19 cellular contexts compared by ENCODE assay signal in genomic region chr2:178858896-178859628, GRCh38. TPM values are rescaled to one million over a fixed set of nuclear protein-coding genes. Genes with fewer than 3 reads are reported as not detected.
DNase-seq lines count a peak whose midpoint lies in the region; ATAC-seq and TF ChIP-seq lines count a peak whose summit lies in the region.
"Had no signal": no experiment of that assay in that cellular context is flagged by ENCODE, and none has a peak within 500 bp of the region (broad histone marks: within the 10 kb centered on the region; RNA-seq: fewer than 3 reads in every experiment).

No MANE protein-coding gene starts in this region.

- TF ChIP-seq RAD21 in SK-N-SH (IDR thresholded peaks at IDR 0.05; ENCODE audit: low read length), result no peak

- no peaks in the 10 kb centered on the region for H3K9me3 ChIP-seq in SK-N-SH
- H3K9me3 ChIP-seq in gastroesophageal sphincter, result no peaks in the 10 kb centered on the region
- no peaks in the 10 kb centered on the region for H3K9me3 ChIP-seq in osteoblast (ENCODE audit: low read depth, low read length)
- no peaks in the 10 kb centered on the region for H3K9me3 ChIP-seq in hepatocyte (ENCODE audit: low read depth)
- H3K9me3 ChIP-seq: BLaER1 had no signal

- H2AFZ ChIP-seq in SK-N-SH (ENCODE audit: low read depth) (no peak overlapping the region), osteoblast (ENCODE audit: low read length) (peak overlapping the region; percentile 56), hepatocyte (no peak overlapping the region)

- H3K27ac ChIP-seq in SK-N-SH (ENCODE audit: low read depth in 2 of 2, low read length in 1 of 2) (peak overlapping the region in 1 of 2 experiments; percentile 40; a peak in 1 of 4 replicates), gastroesophageal sphincter (peak overlapping the region in 3 of 4 donors; percentile 1 to 34 (median 28)), osteoblast (ENCODE audit: low read depth, low read length) (no peak overlapping the region), hepatocyte (no peak overlapping the region)
- H3K27ac ChIP-seq: 22Rv1, BLaER1, KMS-11 had no signal

- ATAC-seq in SK-N-SH treated with all-trans-retinoic acid at 6 μM for 48 hours (no peak), gastroesophageal sphincter (no peak)
- ATAC-seq: HepG2 had no signal

- no peaks in the 10 kb centered on the region for H4K20me1 ChIP-seq in SK-N-SH (ENCODE audit: insufficient read depth)
- H4K20me1 ChIP-seq in osteoblast (ENCODE audit: insufficient read depth, low read length), result no peaks in the 10 kb centered on the region
- no peaks in the 10 kb centered on the region for H4K20me1 ChIP-seq in hepatocyte (ENCODE audit: insufficient read depth, poor library complexity, severe bottlenecking)
- H4K20me1 ChIP-seq: BLaER1 had no signal

- peaks cover 7% of the 10 kb centered on the region for H3F3A ChIP-seq in SK-N-SH (replicated peaks; ENCODE audit: insufficient read depth)

- H3K4me1 Mint-ChIP-seq in activated CD4-positive, alpha-beta memory T cell treated with anti-CD3 and anti-CD28 coated beads for 36 hours (ENCODE audit: low read depth), result no peaks in the 10 kb centered on the region
- H3K4me1 Mint-ChIP-seq: CD8-positive, alpha-beta memory T cell had no signal

- H3K79me2 ChIP-seq in SK-N-SH (ENCODE audit: insufficient read depth) (no peaks in the 10 kb centered on the region), osteoblast (ENCODE audit: insufficient read depth, low read length) (no peaks in the 10 kb centered on the region), hepatocyte (no peaks in the 10 kb centered on the region)

- TF ChIP-seq CTCF in SK-N-SH (IDR thresholded peaks at IDR 0.05) (no peak), gastroesophageal sphincter (IDR thresholded peaks at IDR 0.05) (no peak), osteoblast (IDR thresholded peaks at IDR 0.05; ENCODE audit: extremely low read depth, low read depth, low read length) (no peak), hepatocyte (IDR thresholded peaks at IDR 0.05; ENCODE audit: poor library complexity) (no peak)

- no peaks in the 10 kb centered on the region for H3K36me3 Mint-ChIP-seq in activated CD4-positive, alpha-beta memory T cell treated with anti-CD3 and anti-CD28 coated beads for 36 hours

- H3K4me1 ChIP-seq in SK-N-SH (ENCODE audit: control insufficient read depth in 1 of 2, insufficient read depth in 2 of 2, low read depth in 1 of 2, low read length in 1 of 2), result peaks cover 6 to 7% of the 10 kb centered on the region in 2 experiments
- H3K4me1 ChIP-seq in gastroesophageal sphincter, result peaks cover 8 to 47% (median 8%) of the 10 kb centered on the region in 3 donors
- H3K4me1 ChIP-seq in osteoblast (ENCODE audit: insufficient read depth, low read length), result peaks cover 9% of the 10 kb centered on the region
- no peaks in the 10 kb centered on the region for H3K4me1 ChIP-seq in hepatocyte (ENCODE audit: insufficient read depth)
- H3K4me1 ChIP-seq: BLaER1 had no signal

- H3K9ac ChIP-seq in SK-N-SH, result no peak overlapping the region
- H3K9ac ChIP-seq: BLaER1, KMS-11 had no signal

- intact Hi-C loops in activated CD4-positive, alpha-beta memory T cell treated with anti-CD3 and anti-CD28 coated beads for 36 hours (cut with micrococcal nuclease), result no loop called here

- H3K9me3 Mint-ChIP-seq in activated CD4-positive, alpha-beta memory T cell treated with anti-CD3 and anti-CD28 coated beads for 36 hours, result no peaks in the 10 kb centered on the region
- H3K9me3 Mint-ChIP-seq: CD8-positive, alpha-beta memory T cell had no signal

- POLR2A ChIA-PET in SK-N-SH (lab: Yijun Ruan, JAX), result no interaction called here
- POLR2A ChIA-PET in activated CD4-positive, alpha-beta memory T cell treated with anti-CD3 and anti-CD28 coated beads for 36 hours (lab: Charles Lee), result no interaction called here

- no peaks in the 10 kb centered on the region for H3K27me3 Mint-ChIP-seq in activated CD4-positive, alpha-beta memory T cell treated with anti-CD3 and anti-CD28 coated beads for 36 hours
- H3K27me3 Mint-ChIP-seq: CD8-positive, alpha-beta memory T cell had no signal

- no peaks in the 10 kb centered on the region for H3K9me2 ChIP-seq in SK-N-SH
- H3K9me2 ChIP-seq in hepatocyte (replicated peaks; ENCODE audit: insufficient read depth), result no peaks in the 10 kb centered on the region

- H3K4me3 ChIP-seq in SK-N-SH (ENCODE audit: low read depth in 2 of 2, low read length in 1 of 2) (no peak overlapping the region), gastroesophageal sphincter (no peak overlapping the region), osteoblast (ENCODE audit: insufficient read depth, low read length) (no peak overlapping the region), hepatocyte (no peak overlapping the region)
- H3K4me3 ChIP-seq: BLaER1, MG63 had no signal

- no peak for TF ChIP-seq EP300 in SK-N-SH (IDR thresholded peaks at IDR 0.05; ENCODE audit: borderline replicate concordance in 1 of 2, low read depth in 1 of 2, low read length in 1 of 2)
- no peak for TF ChIP-seq EP300 in gastroesophageal sphincter (IDR thresholded peaks at IDR 0.05)

- CTCF ChIA-PET in SK-N-SH (lab: Yijun Ruan, JAX), result interaction anchor here (0.6 to 1.6 kb wide), 6 partner anchors 14 to 270 kb away, joined by 3 read pairs; no protein-coding TSS in a partner anchor
- CTCF ChIA-PET in activated CD4-positive, alpha-beta memory T cell treated with anti-CD3 and anti-CD28 coated beads for 36 hours (lab: Charles Lee), result no interaction called here

- H3K36me3 ChIP-seq in SK-N-SH (replicated peaks in 1 of 2; ENCODE audit: control insufficient read depth in 1 of 2, insufficient read depth in 2 of 2, low read length in 1 of 2) (no peaks in the 10 kb centered on the region), gastroesophageal sphincter (no peaks in the 10 kb centered on the region), osteoblast (ENCODE audit: insufficient read depth, low read length) (no peaks in the 10 kb centered on the region), hepatocyte (replicated peaks; ENCODE audit: insufficient read depth, low read depth) (no peaks in the 10 kb centered on the region)
- H3K36me3 ChIP-seq: BLaER1, MG63 had no signal

- H3K4me3 Mint-ChIP-seq in activated CD4-positive, alpha-beta memory T cell treated with anti-CD3 and anti-CD28 coated beads for 36 hours, result no peak overlapping the region
- H3K4me3 Mint-ChIP-seq: CD8-positive, alpha-beta memory T cell had no signal

- 70% methylated on average over 4 of the region's 4 CpGs for WGBS in SK-N-SH (ENCODE audit: low lambda C conversion rate)
- 45 to 51% methylated on average over 3 to 4 of the region's 4 CpGs for WGBS in gastroesophageal sphincter (ENCODE audit: low coverage in 1 of 2), 2 donors
- WGBS in hepatocyte (ENCODE audit: low lambda C conversion rate, missing lambda C conversion rate), result 76% methylated on average over 4 of the region's 4 CpGs

- DNase-seq in SK-N-SH, result no peak
- no peak for DNase-seq in osteoblast (ENCODE audit: insufficient read length, low spot score, missing footprints)
- no peak for DNase-seq in activated CD4-positive, alpha-beta memory T cell treated with anti-CD3 and anti-CD28 coated beads for 36 hours
- DNase-seq in hepatocyte (ENCODE audit: low spot score), result no peak
- no peak for DNase-seq in anterior cingulate cortex (lab: John Stamatoyannopoulos, UW)
- DNase-seq in DMS79 treated with DMSO at 0.1 percent for 48 hours (lab: John Stamatoyannopoulos, UW), result no peak
- DNase-seq: CD8-positive, alpha-beta memory T cell; NCI-H1092 treated with DMSO at 0.1 percent for 48 hours; NCI-H1694 treated with DMSO at 0.1 percent for 48 hours; NCI-H774; SIG-M5 had no signal

- H3K4me2 ChIP-seq in SK-N-SH (no peak overlapping the region), osteoblast (ENCODE audit: insufficient read depth, low read length) (no peak overlapping the region), hepatocyte (no peak overlapping the region)
- H3K4me2 ChIP-seq: BLaER1, KMS-11 had no signal

- no peak for TF ChIP-seq POLR2A in gastroesophageal sphincter (IDR thresholded peaks at IDR 0.05)

- no peak overlapping the region for H3K27ac Mint-ChIP-seq in activated CD4-positive, alpha-beta memory T cell treated with anti-CD3 and anti-CD28 coated beads for 36 hours
- H3K27ac Mint-ChIP-seq: CD8-positive, alpha-beta memory T cell had no signal

- H3K27me3 ChIP-seq in SK-N-SH (ENCODE audit: insufficient read depth) (no peaks in the 10 kb centered on the region), gastroesophageal sphincter (no peaks in the 10 kb centered on the region), osteoblast (ENCODE audit: insufficient read depth, low read length) (no peaks in the 10 kb centered on the region), hepatocyte (no peaks in the 10 kb centered on the region)
- H3K27me3 ChIP-seq: BLaER1, MG63 had no signal

TF ChIP-seq in SK-N-SH, 30 proteins besides CTCF, POLR2A, EP300 and RAD21 (continues in another document):
- no peak for TF ChIP-seq GABPA (IDR thresholded peaks at IDR 0.05; ENCODE audit: low read depth)
- TF ChIP-seq, protein P1, sequence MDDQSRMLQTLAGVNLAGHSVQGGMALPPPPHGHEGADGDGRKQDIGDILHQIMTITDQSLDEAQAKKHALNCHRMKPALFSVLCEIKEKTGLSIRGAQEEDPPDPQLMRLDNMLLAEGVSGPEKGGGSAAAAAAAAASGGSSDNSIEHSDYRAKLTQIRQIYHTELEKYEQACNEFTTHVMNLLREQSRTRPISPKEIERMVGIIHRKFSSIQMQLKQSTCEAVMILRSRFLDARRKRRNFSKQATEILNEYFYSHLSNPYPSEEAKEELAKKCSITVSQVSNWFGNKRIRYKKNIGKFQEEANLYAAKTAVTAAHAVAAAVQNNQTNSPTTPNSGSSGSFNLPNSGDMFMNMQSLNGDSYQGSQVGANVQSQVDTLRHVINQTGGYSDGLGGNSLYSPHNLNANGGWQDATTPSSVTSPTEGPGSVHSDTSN (IDR thresholded peaks at IDR 0.05), result peak; percentile 43; the same call in 1 of the 2 replicates

TF ChIP-seq in SK-N-SH treated with all-trans-retinoic acid at 6 μM for 48 hours, 23 proteins besides CTCF, POLR2A, EP300 and RAD21 (continues in another document):
- no peak for TF ChIP-seq ISL1 (CRISPR knock-in tag; IDR thresholded peaks at IDR 0.05)

RNA-seq across cellular contexts. Expression of gene TTN, which starts 51.8 kb away (rescaled TPM):
- polyA plus RNA-seq in SK-N-SH (2012; rRNA removed), result under 0.01 and 0.08 TPM in 2 replicates
- polyA plus RNA-seq in SK-N-SH (2012; cell fraction: cytosol; rRNA removed), result under 0.01 and 0.08 TPM in 2 replicates
- polyA plus RNA-seq in SK-N-SH (2012; cell fraction: nucleus; rRNA removed), result 0.11 and 0.13 TPM in 2 replicates
- 10 to 100 TPM in 2 of 4 donors, 1 to 10 TPM in 2; 5.0 to 12.8 (median 8.3) TPM for total RNA-seq in gastroesophageal sphincter
- total RNA-seq in osteoblast, result under 0.01 TPM in 2 replicates
- 1 to 10 TPM in 1 of 2 experiments, under 1 TPM in 1; 0.73 to 1.2 TPM for total RNA-seq in activated CD4-positive, alpha-beta memory T cell treated with anti-CD3 and anti-CD28 coated beads for 36 hours
- 6.4 and 10.1 TPM in 2 replicates for total RNA-seq in hepatocyte
- polyA plus RNA-seq in hepatocyte, result 5.4 and 6.1 TPM in 2 replicates
- total RNA-seq: H4 had no signal

Comparison
In these comparisons a context has a peak if more than half of its experiments do, and no peak if none do; other contexts are left out.
1. H3K27ac ChIP-seq: peak in gastroesophageal sphincter (3 of 4); none in osteoblast (single experiment) and hepatocyte (single experiment).